17 cellular contexts compared by ENCODE assay signal in the genomic region with DNA sequence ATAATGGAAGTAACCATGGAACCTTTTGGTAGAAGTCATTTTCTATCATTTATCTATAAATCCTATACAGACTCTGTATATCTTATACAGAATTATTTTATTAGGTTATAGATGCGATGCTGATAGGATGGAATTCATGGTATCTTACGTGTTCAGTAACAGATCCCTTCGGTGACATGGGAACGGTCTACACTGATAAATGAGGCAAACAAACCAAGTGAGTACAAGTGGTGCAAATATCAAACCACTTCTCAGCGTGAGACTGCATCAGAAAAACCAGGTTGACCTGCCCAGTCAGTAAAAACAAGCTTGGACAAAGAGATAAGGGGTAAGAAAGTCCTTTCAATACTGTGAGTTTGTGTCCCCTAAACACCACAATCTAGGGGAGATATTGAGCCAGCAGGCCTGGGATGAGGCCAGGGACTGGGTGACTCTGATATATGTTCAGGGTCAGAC.
DNase-seq lines count a peak whose midpoint lies in the region; ATAC-seq, FAIRE-seq and TF ChIP-seq lines count a peak whose summit lies in the region.
"Had no signal": no experiment of that assay in that cellular context is flagged by ENCODE, and none has a peak within 500 bp of the region (broad histone marks: within the 10 kb centered on the region; RNA-seq: fewer than 3 reads in every experiment).

No MANE protein-coding gene starts in this region.

- H3K27ac ChIP-seq in cardiac muscle cell = peak overlapping the region; percentile 98
- H3K27ac ChIP-seq in K562 (ENCODE audit: extremely low read depth, low read depth, low read length) = peak overlapping the region; percentile 49
- H3K27ac ChIP-seq: 22Rv1, A549, C4-2B had no signal

- peak overlapping the region in 2 of 3 experiments; percentile 33 to 85 for H3K27ac Mint-ChIP-seq in nephron
- no peak overlapping the region for H3K27ac Mint-ChIP-seq in activated naive CD4-positive, alpha-beta T cell treated with anti-CD3 and anti-CD28 coated beads for 36 hours
- H3K27ac Mint-ChIP-seq: CD4-positive, alpha-beta memory T cell had no signal

- H3K9ac ChIP-seq in K562 (ENCODE audit: insufficient read depth in 1 of 2, low read depth in 2 of 2, low read length in 2 of 2) = no peak overlapping the region

- POLR2A ChIA-PET in K562 (lab: Yijun Ruan, JAX) = interaction anchor here (0.6 to 1.0 kb wide), 3 partner anchors 19 to 202 kb away, joined by 3 to 4 read pairs (median 3); no protein-coding TSS in a partner anchor

- no peak for ATAC-seq in left cardiac atrium
- ATAC-seq in K562 = peak; percentile 83
- no peak for ATAC-seq in HG02852 (IDR thresholded peaks at IDR 0.05; ENCODE audit: unreplicated experiment)
- ATAC-seq: A549 had no signal

- no peak overlapping the region for H3K4me3 ChIP-seq in cardiac muscle cell
- H3K4me3 ChIP-seq in K562 = no peak overlapping the region
- H3K4me3 ChIP-seq: A549 had no signal

- H2AFZ ChIP-seq in K562 (ENCODE audit: low read depth, low read length) = no peak overlapping the region

- peaks cover 33% of the 10 kb centered on the region for H3K36me3 Mint-ChIP-seq in nephron (ENCODE audit: low read depth)
- H3K36me3 Mint-ChIP-seq in activated naive CD4-positive, alpha-beta T cell treated with anti-CD3 and anti-CD28 coated beads for 36 hours (ENCODE audit: low read depth) = peaks cover 9% of the 10 kb centered on the region

- no peak for DNase-seq in cardiac muscle cell (ENCODE audit: low read depth in 1 of 2, low spot score in 1 of 2)
- no peak for DNase-seq in left cardiac atrium
- DNase-seq in OCI-M2 (lab: John Stamatoyannopoulos, UW; ENCODE audit: unreplicated experiment) = peak; percentile 49
- DNase-seq in K562 (ENCODE audit: extremely low read depth in 1 of 4, low spot score in 3 of 4) = peak; percentile 64 to 90 (median 78)
- DNase-seq in NCI-H2227 (lab: John Stamatoyannopoulos, UW; ENCODE audit: unreplicated experiment) = no peak
- DNase-seq in activated naive CD4-positive, alpha-beta T cell treated with anti-CD3 and anti-CD28 coated beads for 36 hours = no peak
- DNase-seq: AML-193; CD4-positive, alpha-beta memory T cell; DMS79 treated with DMSO at 0.1 percent for 48 hours; GF-D8; H9 had no signal

- peak; percentile 97 for FAIRE-seq in K562 (lab: Jason Lieb, UNC)
- FAIRE-seq: A549, H1 had no signal

- no peaks in the 10 kb centered on the region for H3K27me3 Mint-ChIP-seq in nephron (ENCODE audit: low read depth)
- no peaks in the 10 kb centered on the region for H3K27me3 Mint-ChIP-seq in activated naive CD4-positive, alpha-beta T cell treated with anti-CD3 and anti-CD28 coated beads for 36 hours (ENCODE audit: low read depth)
- H3K27me3 Mint-ChIP-seq: CD4-positive, alpha-beta memory T cell had no signal

- CTCF ChIA-PET in K562 (lab: Yijun Ruan, JAX; ENCODE audit: low intra/inter-chr PET ratio) = no interaction called here
- CTCF ChIA-PET in activated naive CD4-positive, alpha-beta T cell treated with anti-CD3 and anti-CD28 coated beads for 36 hours (lab: Charles Lee) = no interaction called here

- H3K4me1 ChIP-seq in cardiac muscle cell (ENCODE audit: low read depth) = peaks cover 64% of the 10 kb centered on the region
- peaks cover 26 to 63% of the 10 kb centered on the region in 2 experiments for H3K4me1 ChIP-seq in K562 (replicated peaks in 1 of 2; ENCODE audit: control insufficient read depth in 2 of 2, insufficient read depth in 2 of 2, low read length in 2 of 2)

- H3K9me3 ChIP-seq in cardiac muscle cell (ENCODE audit: low read depth) = no peaks in the 10 kb centered on the region
- H3K9me3 ChIP-seq in K562 (replicated peaks; ENCODE audit: control insufficient read depth, insufficient read depth, low read depth, low read length) = no peaks in the 10 kb centered on the region
- H3K9me3 ChIP-seq: A549 had no signal

- no peak for TF ChIP-seq POLR2A in K562 (conservative IDR thresholded peaks at IDR 0.05)

- H3K4me1 Mint-ChIP-seq in nephron = peaks cover 39% of the 10 kb centered on the region
- H3K4me1 Mint-ChIP-seq in activated naive CD4-positive, alpha-beta T cell treated with anti-CD3 and anti-CD28 coated beads for 36 hours (ENCODE audit: low read depth) = no peaks in the 10 kb centered on the region
- H3K4me1 Mint-ChIP-seq: CD4-positive, alpha-beta memory T cell had no signal

- WGBS in K562 (ENCODE audit: insufficient coverage, low coverage, missing lambda C conversion rate) = 0% methylated on average over 5 of the region's 5 CpGs

- no peak for TF ChIP-seq RAD21 in K562 (CRISPR knock-in tag; conservative IDR thresholded peaks at IDR 0.05 in 1 of 2, IDR thresholded peaks at IDR 0.05 in 1 of 2)

- in situ Hi-C loops in K562 (cut with MboI) = no loop called here

- H4K20me1 ChIP-seq in K562 (replicated peaks; ENCODE audit: control insufficient read depth, insufficient read depth, low read length) = no peaks in the 10 kb centered on the region

- no peaks in the 10 kb centered on the region for H3K9me3 Mint-ChIP-seq in nephron
- H3K9me3 Mint-ChIP-seq in activated naive CD4-positive, alpha-beta T cell treated with anti-CD3 and anti-CD28 coated beads for 36 hours = no peaks in the 10 kb centered on the region
- H3K9me3 Mint-ChIP-seq: CD4-positive, alpha-beta memory T cell; H9 had no signal

- TF ChIP-seq EP300 in K562 (IDR thresholded peaks at IDR 0.05; ENCODE audit: low read length) = peak; percentile 86; the same call in 1 of the 2 replicates

- H3K36me3 ChIP-seq in cardiac muscle cell (no peaks in the 10 kb centered on the region), K562 (ENCODE audit: control insufficient read depth, insufficient read depth, low read length) (peaks cover 11% of the 10 kb centered on the region)

- H3K4me3 Mint-ChIP-seq in nephron = no peak overlapping the region
- H3K4me3 Mint-ChIP-seq in activated naive CD4-positive, alpha-beta T cell treated with anti-CD3 and anti-CD28 coated beads for 36 hours = no peak overlapping the region
- H3K4me3 Mint-ChIP-seq: CD4-positive, alpha-beta memory T cell; H9 had no signal

- TF ChIP-seq CTCF in cardiac muscle cell (IDR thresholded peaks at IDR 0.05; ENCODE audit: low read depth, low read length) (no peak), K562 (IDR thresholded peaks at IDR 0.05 in 2 of 3, conservative IDR thresholded peaks at IDR 0.05 in 1 of 3; ENCODE audit: insufficient read depth in 2 of 3, low read depth in 1 of 3, low read length in 3 of 3) (no peak), nephron (IDR thresholded peaks at IDR 0.05; ENCODE audit: unreplicated experiment in 3 of 3) (no peak)

- H3K9me1 ChIP-seq in K562 (ENCODE audit: control insufficient read depth, insufficient read depth, low read length) = no peaks in the 10 kb centered on the region

- intact Hi-C loops in left cardiac atrium (cut with DNase I) (no loop called here), K562 (cut with micrococcal nuclease) (no loop called here)
- intact Hi-C loops in activated naive CD4-positive, alpha-beta T cell treated with anti-CD3 and anti-CD28 coated beads for 36 hours (cut with micrococcal nuclease) = no loop called here

- H3K4me2 ChIP-seq in K562 (ENCODE audit: insufficient read depth, low read length) = peak overlapping the region; percentile 47; the same call in 1 of the 2 replicates
- H3K4me2 ChIP-seq: A549 had no signal

- H3K27me3 ChIP-seq in cardiac muscle cell (no peaks in the 10 kb centered on the region), K562 (ENCODE audit: control insufficient read depth in 2 of 2, insufficient read depth in 2 of 2, low read length in 2 of 2) (no peaks in the 10 kb centered on the region)

- no TSS peak for BruUV-seq in K562 (replicated peaks; lab: Mats Ljungman, UMichigan)

- no peaks in the 10 kb centered on the region for H3K79me2 ChIP-seq in K562 (ENCODE audit: control insufficient read depth, insufficient read depth, low read length)

TF ChIP-seq in K562, 482 proteins besides CTCF, POLR2A, EP300 and RAD21 (continues in another document):
- TF ChIP-seq, protein P1, sequence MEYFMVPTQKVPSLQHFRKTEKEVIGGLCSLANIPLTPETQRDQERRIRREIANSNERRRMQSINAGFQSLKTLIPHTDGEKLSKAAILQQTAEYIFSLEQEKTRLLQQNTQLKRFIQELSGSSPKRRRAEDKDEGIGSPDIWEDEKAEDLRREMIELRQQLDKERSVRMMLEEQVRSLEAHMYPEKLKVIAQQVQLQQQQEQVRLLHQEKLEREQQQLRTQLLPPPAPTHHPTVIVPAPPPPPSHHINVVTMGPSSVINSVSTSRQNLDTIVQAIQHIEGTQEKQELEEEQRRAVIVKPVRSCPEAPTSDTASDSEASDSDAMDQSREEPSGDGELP (CRISPR knock-in tag; IDR thresholded peaks at IDR 0.05; ENCODE audit: borderline replicate concordance) = 0 out of 2 replicates have a peak, but pooled peaks have one; percentile 26
- TF ChIP-seq PHB2 (IDR thresholded peaks at IDR 0.05; ENCODE audit: low read depth) = peak; percentile 83; the same call in 1 of the 2 replicates
- TF ChIP-seq CXXC5 (CRISPR knock-in tag; IDR thresholded peaks at IDR 0.05) = peak; percentile 45; the same call in 1 of the 2 replicates
- peak; percentile 89 for TF ChIP-seq STAT5A (IDR thresholded peaks at IDR 0.05; ENCODE audit: borderline replicate concordance, low read length)
- TF ChIP-seq CBFA2T3 (IDR thresholded peaks at IDR 0.05) = peak; percentile 99
- TF ChIP-seq NBN (IDR thresholded peaks at IDR 0.05; ENCODE audit: low read depth) = peak; percentile 62; the same call in 1 of the 2 replicates
- TF ChIP-seq, protein P2, sequence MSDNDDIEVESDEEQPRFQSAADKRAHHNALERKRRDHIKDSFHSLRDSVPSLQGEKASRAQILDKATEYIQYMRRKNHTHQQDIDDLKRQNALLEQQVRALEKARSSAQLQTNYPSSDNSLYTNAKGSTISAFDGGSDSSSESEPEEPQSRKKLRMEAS (CRISPR knock-in tag; IDR thresholded peaks at IDR 0.05) = 0 out of 2 replicates have a peak, but pooled peaks have one; percentile 21
- 0 out of 2 replicates have a peak, but pooled peaks have one; percentile 51 for TF ChIP-seq ZNF766 (CRISPR knock-in tag; conservative IDR thresholded peaks at IDR 0.05)
- TF ChIP-seq ARID1B (IDR thresholded peaks at IDR 0.05) = peak; percentile 97
- peak; percentile 57 for TF ChIP-seq SMAD4 (CRISPR knock-in tag; conservative IDR thresholded peaks at IDR 0.05)
- no peak for TF ChIP-seq NR3C1 (CRISPR knock-in tag; IDR thresholded peaks at IDR 0.05)
- 0 out of 2 replicates have a peak, but pooled peaks have one; percentile 36 for TF ChIP-seq NFATC3 (IDR thresholded peaks at IDR 0.05)
- peak; percentile 48; the same call in 1 of the 2 replicates for TF ChIP-seq EHMT2 (IDR thresholded peaks at IDR 0.05)
- no peak for TF ChIP-seq KAT7 (CRISPR knock-in tag; IDR thresholded peaks at IDR 0.05; ENCODE audit: borderline replicate concordance)
- peak; percentile 32 for TF ChIP-seq RFX1 (IDR thresholded peaks at IDR 0.05)

Comparison
In these comparisons a context has a peak if more than half of its experiments do, and no peak if none do; other contexts are left out.
1. DNase-seq: peak in OCI-M2 (single experiment) and K562 (4 of 4); none in cardiac muscle cell (0 of 2), left cardiac atrium (single experiment), NCI-H2227 (single experiment) and activated naive CD4-positive, alpha-beta T cell treated with anti-CD3 and anti-CD28 coated beads for 36 hours (single experiment).